Comparison of ENCODE assay signal across 10 cellular contexts in genomic region chr11:119374632-119375394, GRCh38. TPM values are rescaled to one million over a fixed set of nuclear protein-coding genes. Genes with fewer than 3 reads are reported as not detected.
A peak's percentile ranks its signal among the peaks of the same experiment; 100 is the strongest.
DNase-seq lines count a peak whose midpoint lies in the region; ATAC-seq and TF ChIP-seq lines count a peak whose summit lies in the region.
"Had no signal": no experiment of that assay in that cellular context is flagged by ENCODE, and none has a peak within 500 bp of the region (broad histone marks: within the 10 kb centered on the region; RNA-seq: fewer than 3 reads in every experiment).

No MANE protein-coding gene starts in this region.

- peaks cover 24 to 25% of the 10 kb centered on the region in 2 donors for H3K4me1 ChIP-seq in duodenal mucosa (ENCODE audit: control insufficient read depth in 1 of 2, insufficient read depth in 2 of 2, low read length in 2 of 2)
- peaks cover 53% of the 10 kb centered on the region for H3K4me1 ChIP-seq in muscle layer of colon (ENCODE audit: insufficient read depth, low read length)
- H3K4me1 ChIP-seq in transverse colon = peaks cover 4 to 36% (median 21%) of the 10 kb centered on the region in 4 donors

- H3K9ac ChIP-seq in duodenal mucosa (ENCODE audit: low read depth in 1 of 2, low read length in 2 of 2) (no peak overlapping the region), muscle layer of colon (ENCODE audit: low read length) (peak overlapping the region; percentile 40)

- in situ Hi-C loops in transverse colon (cut with MboI; ENCODE audit: low pct_ligation_motif_present in 1 of 4, low pct_unique_long_range_greater_than_20kb in 1 of 4, low sequenced_read_pairs in 3 of 4) (no loop called here), G401 (cut with HindIII; ENCODE audit: low sequenced_read_pairs) (loop anchor here (10.0 kb wide), 1 partner anchor 100 kb away; no protein-coding TSS in a partner anchor)

- WGBS in transverse colon (ENCODE audit: low coverage in 1 of 2), 2 donors = 44% methylated on average over 10 of the region's 11 CpGs; no CpG with 5 or more reads in 1 of the 2 donors

- H3K27me3 ChIP-seq in duodenal mucosa (ENCODE audit: control insufficient read depth in 1 of 2, insufficient read depth in 2 of 2, low read length in 2 of 2) = no peaks in the 10 kb centered on the region
- no peaks in the 10 kb centered on the region for H3K27me3 ChIP-seq in muscle layer of colon (ENCODE audit: control insufficient read depth in 1 of 2, insufficient read depth in 2 of 2, low read length in 2 of 2)
- no peaks in the 10 kb centered on the region for H3K27me3 ChIP-seq in transverse colon
- H3K27me3 ChIP-seq: suprapubic skin had no signal

- no peak for ATAC-seq in HG03571 (IDR thresholded peaks at IDR 0.05; ENCODE audit: unreplicated experiment)

- intact Hi-C loops in transverse colon (cut with DNase I; ENCODE audit: low total_unique reads) = no loop called here

- no peak for TF ChIP-seq POLR2A in transverse colon (IDR thresholded peaks at IDR 0.05)

- no peak for TF ChIP-seq CTCF in transverse colon (IDR thresholded peaks at IDR 0.05)

- peak; percentile 10 for DNase-seq in NCI-H510A treated with DMSO at 0.1 percent for 48 hours (lab: John Stamatoyannopoulos, UW)
- no peak for DNase-seq in NCI-H510A (lab: John Stamatoyannopoulos, UW)
- DNase-seq in transverse colon = no peak
- no peak for DNase-seq in iPS-NIHi11 (ENCODE audit: low spot score)
- no peak for DNase-seq in G401 (ENCODE audit: low spot score)
- DNase-seq: activated CD4-positive, CD25-positive, alpha-beta regulatory T cell treated with anti-CD3 and anti-CD28 coated beads, Interleukin-2, amount 50 U/mL, for 72 hours had no signal

- H3K36me3 ChIP-seq in duodenal mucosa (ENCODE audit: control insufficient read depth in 1 of 2, insufficient read depth in 2 of 2, low read length in 2 of 2) = no peaks in the 10 kb centered on the region
- H3K36me3 ChIP-seq in muscle layer of colon (ENCODE audit: insufficient read depth, low read length) = no peaks in the 10 kb centered on the region
- H3K36me3 ChIP-seq in transverse colon = no peaks in the 10 kb centered on the region
- H3K36me3 ChIP-seq: suprapubic skin had no signal

- no peaks in the 10 kb centered on the region for H3K9me3 ChIP-seq in duodenal mucosa (ENCODE audit: control insufficient read depth in 1 of 2, low read length in 2 of 2)
- no peaks in the 10 kb centered on the region for H3K9me3 ChIP-seq in muscle layer of colon (ENCODE audit: low read length)
- no peaks in the 10 kb centered on the region for H3K9me3 ChIP-seq in transverse colon
- H3K9me3 ChIP-seq: suprapubic skin had no signal

- H3K27ac ChIP-seq in duodenal mucosa (ENCODE audit: low read depth, low read length) = peak overlapping the region; percentile 44
- peak overlapping the region; percentile 34 for H3K27ac ChIP-seq in muscle layer of colon (ENCODE audit: low read depth, low read length)
- H3K27ac ChIP-seq in transverse colon = peak overlapping the region; percentile 49 to 71 (median 64)

- no peak for TF ChIP-seq EP300 in transverse colon (IDR thresholded peaks at IDR 0.05; ENCODE audit: low read depth)

- H3K4me3 ChIP-seq in duodenal mucosa (ENCODE audit: low read depth in 1 of 2, low read length in 2 of 2) (no peak overlapping the region), muscle layer of colon (ENCODE audit: low read depth in 1 of 2, low read length in 2 of 2) (no peak overlapping the region), transverse colon (no peak overlapping the region)
- H3K4me3 ChIP-seq: suprapubic skin had no signal

RNA-seq across cellular contexts. Expression of gene USP2, which starts 6.7 kb away (rescaled TPM):
- 10 to 100 TPM in 3 of 4 donors, 1 to 10 TPM in 1; 9.8 to 26.6 (median 22.7) TPM for total RNA-seq in transverse colon
- total RNA-seq in G401 (2014; rRNA removed; shearing (Covaris generic)) = 0.75 and 1.8 TPM in 2 replicates

RNA-seq across cellular contexts. Expression of gene MFRP, which starts 28.3 kb away (rescaled TPM):
- total RNA-seq in transverse colon = under 1 TPM in 1 of 4 donors, not detected in 3; 0.32 TPM
- 0.25 and 7.3 TPM in 2 replicates for total RNA-seq in G401 (2014; rRNA removed; shearing (Covaris generic))

RNA-seq across cellular contexts. Expression of gene C1QTNF5, which starts 34.1 kb away (rescaled TPM):
- 10 to 100 TPM in 2 of 4 donors, 1 to 10 TPM in 2; 7.6 to 20.5 (median 11.4) TPM for total RNA-seq in transverse colon
- total RNA-seq in G401 (2014; rRNA removed; shearing (Covaris generic)) = 0.17 and 1.0 TPM in 2 replicates

RNA-seq across cellular contexts. Expression of gene RNF26, which starts 40.5 kb away (rescaled TPM):
- 10 to 100 TPM; 10.0 to 27.3 (median 13.9) TPM for total RNA-seq in transverse colon
- total RNA-seq in G401 (2014; rRNA removed; shearing (Covaris generic)) = 19.3 and 19.9 TPM in 2 replicates

RNA-seq across cellular contexts. Expression of gene THY1, which starts 48.2 kb away (rescaled TPM):
- total RNA-seq in transverse colon = 10 to 100 TPM in 3 of 4 donors, 1 to 10 TPM in 1; 5.6 to 17.6 (median 12.8) TPM
- 30.5 and 57.4 TPM in 2 replicates for total RNA-seq in G401 (2014; rRNA removed; shearing (Covaris generic))
